In the genomic region with DNA sequence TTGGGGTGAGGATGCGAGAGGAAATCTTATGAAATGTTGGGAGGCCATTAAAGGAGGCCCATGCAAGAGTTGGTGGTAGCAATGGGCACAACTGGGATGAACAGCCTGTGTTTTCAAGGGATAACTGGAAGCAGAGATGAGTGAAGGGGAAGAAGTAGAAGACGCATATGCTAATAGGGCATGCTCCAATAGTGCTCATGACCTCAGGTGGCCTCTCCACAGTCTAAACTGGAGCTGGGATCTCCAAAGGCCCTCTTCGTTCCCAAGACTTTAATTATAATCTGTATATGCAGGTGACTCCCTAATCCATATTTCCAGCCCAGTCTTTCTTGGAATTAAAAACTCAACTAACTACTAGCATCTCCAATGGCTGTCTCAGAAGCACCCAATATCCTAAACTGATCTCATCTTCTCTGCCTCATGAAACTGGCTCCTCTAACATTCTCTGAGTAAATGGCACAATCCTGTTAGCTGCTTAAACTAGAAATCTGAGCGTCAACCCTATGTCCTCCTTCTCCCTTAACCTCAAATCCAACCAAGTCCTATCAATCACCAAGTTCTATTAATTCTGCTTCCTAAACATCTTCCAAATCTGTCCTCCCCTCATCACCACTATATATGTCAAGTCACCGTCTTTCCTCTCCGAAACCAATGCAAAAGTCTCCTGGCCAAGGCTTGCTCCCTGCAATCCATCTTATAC, we compare ENCODE assay signal across 31 cellular contexts.
"Had no signal": no experiment of that assay in that cellular context is flagged by ENCODE, and none has a peak within 500 bp of the region (broad histone marks: within the 10 kb centered on the region; RNA-seq: fewer than 3 reads in every experiment).

No MANE protein-coding gene starts in this region.

- H3K36me3 Mint-ChIP-seq: natural killer cell treated with Interleukin-12 subunit alpha and Interleukin-12 subunit beta and Interleukin-15 and Interleukin-18, amount 100 ng/mL, for 72 hours; stimulated activated effector memory CD8-positive, alpha-beta T cell treated with anti-CD3 and anti-CD28 coated beads, Interleukin-12 subunit alpha, Interleukin-12 subunit beta, amount 100 ng/mL, for 72 hours had no signal

- H3K4me3 ChIP-seq: heart left ventricle, left lung, lower lobe of right lung, mucosa of descending colon, sigmoid colon, spleen, suprapubic skin, thoracic aorta, tibial artery, upper lobe of right lung had no signal

- H3K27ac Mint-ChIP-seq: immature natural killer cell; naive thymus-derived CD4-positive, alpha-beta T cell; natural killer cell treated with Interleukin-12 subunit alpha and Interleukin-12 subunit beta and Interleukin-15 and Interleukin-18, amount 100 ng/mL, for 72 hours; stimulated activated effector memory CD8-positive, alpha-beta T cell treated with anti-CD3 and anti-CD28 coated beads, Interleukin-12 subunit alpha, Interleukin-12 subunit beta, amount 100 ng/mL, for 72 hours; stimulated activated naive CD8-positive, alpha-beta T cell treated with anti-CD3 and anti-CD28 coated beads, Interleukin-15, Interleukin-2, amounts not matched to agents 100 ng/mL and 50 ng/mL, for 24 hours had no signal

- H3K36me3 ChIP-seq: thoracic aorta had no signal

- H3K9me3 Mint-ChIP-seq: immature natural killer cell; naive thymus-derived CD4-positive, alpha-beta T cell; natural killer cell treated with Interleukin-12 subunit alpha and Interleukin-12 subunit beta and Interleukin-15 and Interleukin-18, amount 100 ng/mL, for 72 hours; stimulated activated effector memory CD8-positive, alpha-beta T cell treated with anti-CD3 and anti-CD28 coated beads, Interleukin-12 subunit alpha, Interleukin-12 subunit beta, amount 100 ng/mL, for 72 hours; stimulated activated naive CD8-positive, alpha-beta T cell treated with anti-CD3 and anti-CD28 coated beads, Interleukin-15, Interleukin-2, amounts not matched to agents 100 ng/mL and 50 ng/mL, for 24 hours had no signal

- H3K9ac ChIP-seq: parathyroid adenoma had no signal

- H3K27me3 ChIP-seq: suprapubic skin, tibial artery had no signal

- H3K4me3 Mint-ChIP-seq: immature natural killer cell; natural killer cell treated with Interleukin-12 subunit alpha and Interleukin-12 subunit beta and Interleukin-15 and Interleukin-18, amount 100 ng/mL, for 72 hours; stimulated activated effector memory CD8-positive, alpha-beta T cell treated with anti-CD3 and anti-CD28 coated beads, Interleukin-12 subunit alpha, Interleukin-12 subunit beta, amount 100 ng/mL, for 72 hours; stimulated activated naive CD8-positive, alpha-beta T cell treated with anti-CD3 and anti-CD28 coated beads, Interleukin-15, Interleukin-2, amounts not matched to agents 100 ng/mL and 50 ng/mL, for 24 hours had no signal

- H3K9me3 ChIP-seq: heart left ventricle, left lung, lower lobe of right lung, mucosa of descending colon, sigmoid colon, spleen, suprapubic skin, thoracic aorta, tibial artery, upper lobe of right lung had no signal

- ATAC-seq: heart left ventricle; left colon; left lung; lower lobe of right lung; mucosa of descending colon; naive thymus-derived CD4-positive, alpha-beta T cell; natural killer cell treated with Interleukin-12 subunit alpha and Interleukin-12 subunit beta and Interleukin-15 and Interleukin-18, amount 100 ng/mL, for 72 hours; right cardiac atrium; stimulated activated effector memory CD8-positive, alpha-beta T cell treated with anti-CD3 and anti-CD28 coated beads, Interleukin-12 subunit alpha, Interleukin-12 subunit beta, amount 100 ng/mL, for 72 hours; upper lobe of right lung had no signal

- H3K27ac ChIP-seq: heart left ventricle, left lung, lower lobe of right lung, parathyroid adenoma, sigmoid colon, spleen, suprapubic skin, thoracic aorta, tibial artery, upper lobe of right lung had no signal

- FAIRE-seq: islet of Langerhans, kidney, small intestine, urothelium cell line had no signal

- H2AFZ ChIP-seq: parathyroid adenoma had no signal

- DNase-seq: heart left ventricle; hypothalamus; immature natural killer cell; kidney; left colon; left lung; lower lobe of right lung; mammary epithelial cell; mesendoderm; midbrain; mucosa of descending colon; naive thymus-derived CD4-positive, alpha-beta T cell; nucleus accumbens; retina; right cardiac atrium; sigmoid colon; small intestine; spleen; stimulated activated CD4-positive, alpha-beta T cell treated with anti-CD3 and anti-CD28 coated beads, Interleukin-4, amount 100 ng/mL, for 24 hours; stimulated activated naive CD4-positive, alpha-beta T cell; tibial artery; trophoblast cell; upper lobe of right lung had no signal
